11 cellular contexts compared by ENCODE assay signal in the genomic region with DNA sequence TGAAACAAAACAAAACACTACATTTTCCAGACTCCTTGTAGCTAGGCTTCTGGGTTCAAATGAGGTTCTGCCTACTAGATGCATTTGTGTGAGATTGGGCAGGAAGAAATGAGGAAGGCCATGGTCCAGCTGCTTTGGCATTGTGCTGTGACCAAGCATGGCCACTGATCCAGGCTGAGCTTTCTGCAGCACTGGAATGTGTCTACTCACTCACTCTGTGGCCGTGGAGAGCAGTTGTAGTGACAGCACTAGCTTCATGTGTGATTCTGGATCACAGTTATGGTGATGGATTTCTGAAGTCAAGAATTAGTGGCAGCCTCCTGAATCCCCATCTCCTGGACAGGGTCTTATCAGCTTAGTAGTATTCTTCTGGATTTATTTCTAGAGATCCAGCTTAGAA.
DNase-seq lines count a peak whose midpoint lies in the region; ATAC-seq and TF ChIP-seq lines count a peak whose summit lies in the region.
"Had no signal": no experiment of that assay in that cellular context is flagged by ENCODE, and none has a peak within 500 bp of the region (broad histone marks: within the 10 kb centered on the region; RNA-seq: fewer than 3 reads in every experiment).

No MANE protein-coding gene starts in this region.

- H3K4me1 ChIP-seq in neural progenitor cell (no peaks in the 10 kb centered on the region), mucosa of descending colon (ENCODE audit: low read depth) (no peaks in the 10 kb centered on the region)

- H3K27me3 ChIP-seq in WERI-Rb-1 (ENCODE audit: insufficient read depth, low read depth, severe bottlenecking) (no peaks in the 10 kb centered on the region), neural progenitor cell (no peaks in the 10 kb centered on the region)
- H3K27me3 ChIP-seq: BLaER1 treated with 17β-estradiol and CSF1 and Interleukin-3, amounts not matched to agents 10 nM and 100 nM had no signal

- no peaks in the 10 kb centered on the region for H3K79me2 ChIP-seq in neural progenitor cell (ENCODE audit: low read depth)

- no peak overlapping the region for H3K4me3 Mint-ChIP-seq in neural progenitor cell
- no peak overlapping the region for H3K4me3 Mint-ChIP-seq in Calu3 (ENCODE audit: low read depth, unreplicated experiment)
- H3K4me3 Mint-ChIP-seq: CD4-positive, CD25-positive, alpha-beta regulatory T cell had no signal

- intact Hi-C loops in mucosa of descending colon (cut with DNase I, micrococcal nuclease) (no loop called here), Calu3 (cut with micrococcal nuclease; ENCODE audit: unreplicated experiment) (no loop called here)

- H3K9ac ChIP-seq in neural progenitor cell: no peak overlapping the region
- H3K9ac ChIP-seq: BLaER1 treated with 17β-estradiol and CSF1 and Interleukin-3, amounts not matched to agents 10 nM and 100 nM had no signal

- ATAC-seq in mucosa of descending colon: no peak
- ATAC-seq: A549 had no signal

- DNase-seq in WERI-Rb-1 (peak; percentile 59), glomerular visceral epithelial cell (ENCODE audit: extremely low spot score) (peak; percentile 18), neural progenitor cell (ENCODE audit: low spot score) (no peak), mucosa of descending colon (no peak), Calu3 (no peak), T1000 (lab: John Stamatoyannopoulos, UW) (no peak)
- DNase-seq: CD4-positive, CD25-positive, alpha-beta regulatory T cell; DMS 273 treated with DMSO at 0.1 percent for 48 hours had no signal

- CTCF ChIA-PET in Calu3 (lab: Charles Lee): interaction anchor here (0.6 kb wide), 2 partner anchors 8 to 76 kb away, joined by 3 read pairs; no protein-coding TSS in a partner anchor

- H3K27me3 Mint-ChIP-seq in neural progenitor cell (ENCODE audit: insufficient read depth, low read depth) (peaks cover 2% of the 10 kb centered on the region), Calu3 (ENCODE audit: unreplicated experiment) (peaks cover 21% of the 10 kb centered on the region)

- H3K27ac ChIP-seq in WERI-Rb-1 (no peak overlapping the region), neural progenitor cell (no peak overlapping the region)
- H3K27ac ChIP-seq: A549; BLaER1 treated with 17β-estradiol and CSF1 and Interleukin-3, amounts not matched to agents 10 nM and 100 nM; HL-60 had no signal

- H4K20me1 ChIP-seq in neural progenitor cell (ENCODE audit: low read depth): no peaks in the 10 kb centered on the region
- H4K20me1 ChIP-seq: BLaER1 treated with 17β-estradiol and CSF1 and Interleukin-3, amounts not matched to agents 10 nM and 100 nM had no signal

- TF ChIP-seq CTCF in WERI-Rb-1 (IDR thresholded peaks at IDR 0.05; ENCODE audit: low read depth, low read length): no peak
- no peak for TF ChIP-seq CTCF in neural progenitor cell (IDR thresholded peaks at IDR 0.05)
- no peak for TF ChIP-seq CTCF in mucosa of descending colon (IDR thresholded peaks at IDR 0.05)
- no peak for TF ChIP-seq CTCF in Calu3 (IDR thresholded peaks at IDR 0.05; ENCODE audit: unreplicated experiment)

- H2AFZ ChIP-seq in neural progenitor cell (replicated peaks): peak overlapping the region; percentile 31

- H3F3A ChIP-seq in neural progenitor cell (ENCODE audit: low read depth): no peaks in the 10 kb centered on the region

- H3K4me1 Mint-ChIP-seq in neural progenitor cell (no peaks in the 10 kb centered on the region), Calu3 (ENCODE audit: low read depth, unreplicated experiment) (peaks cover 13% of the 10 kb centered on the region)
- H3K4me1 Mint-ChIP-seq: CD4-positive, CD25-positive, alpha-beta regulatory T cell had no signal

- H3K36me3 ChIP-seq in WERI-Rb-1 (no peaks in the 10 kb centered on the region), neural progenitor cell (no peaks in the 10 kb centered on the region), mucosa of descending colon (ENCODE audit: low read depth) (no peaks in the 10 kb centered on the region)
- H3K36me3 ChIP-seq: BLaER1 treated with 17β-estradiol and CSF1 and Interleukin-3, amounts not matched to agents 10 nM and 100 nM had no signal

- no TSS peak for BruUV-seq in Calu3 (replicated peaks; lab: Mats Ljungman, UMichigan)

- no peak overlapping the region for H3K4me2 ChIP-seq in neural progenitor cell
- H3K4me2 ChIP-seq: A549; BLaER1 treated with 17β-estradiol and CSF1 and Interleukin-3, amounts not matched to agents 10 nM and 100 nM had no signal

- H3K27ac Mint-ChIP-seq in neural progenitor cell (no peak overlapping the region), Calu3 (ENCODE audit: unreplicated experiment) (no peak overlapping the region)
- H3K27ac Mint-ChIP-seq: CD4-positive, CD25-positive, alpha-beta regulatory T cell had no signal

- H3K9me3 Mint-ChIP-seq in neural progenitor cell (no peaks in the 10 kb centered on the region), Calu3 (ENCODE audit: low read depth, unreplicated experiment) (no peaks in the 10 kb centered on the region)

- H3K9me3 ChIP-seq in WERI-Rb-1 (ENCODE audit: severe bottlenecking): no peaks in the 10 kb centered on the region
- H3K9me3 ChIP-seq in neural progenitor cell (ENCODE audit: low read depth): no peaks in the 10 kb centered on the region
- no peaks in the 10 kb centered on the region for H3K9me3 ChIP-seq in mucosa of descending colon
- H3K9me3 ChIP-seq: A549; BLaER1 treated with 17β-estradiol and CSF1 and Interleukin-3, amounts not matched to agents 10 nM and 100 nM had no signal

- H3K4me3 ChIP-seq in WERI-Rb-1 (ENCODE audit: low read depth, low read length): no peak overlapping the region
- H3K4me3 ChIP-seq in neural progenitor cell: no peak overlapping the region
- H3K4me3 ChIP-seq in mucosa of descending colon: no peak overlapping the region
- H3K4me3 ChIP-seq: A549; BLaER1 treated with 17β-estradiol and CSF1 and Interleukin-3, amounts not matched to agents 10 nM and 100 nM had no signal

- H3K36me3 Mint-ChIP-seq in neural progenitor cell (no peaks in the 10 kb centered on the region), Calu3 (ENCODE audit: insufficient read depth, unreplicated experiment) (no peaks in the 10 kb centered on the region)
- H3K36me3 Mint-ChIP-seq: CD4-positive, CD25-positive, alpha-beta regulatory T cell had no signal

Comparison
In these comparisons a context has a peak if more than half of its experiments do, and no peak if none do; other contexts are left out.
1. DNase-seq: peak in WERI-Rb-1 (single experiment) and glomerular visceral epithelial cell (single experiment); none in neural progenitor cell (single experiment), mucosa of descending colon (0 of 3), Calu3 (single experiment) and T1000 (single experiment).